Comparison of ENCODE assay signal across 16 cellular contexts in genomic region chr7:107993879-107994278, GRCh38. TPM values are rescaled to one million over a fixed set of nuclear protein-coding genes. Genes with fewer than 3 reads are reported as not detected.
DNase-seq lines count a peak whose midpoint lies in the region; ATAC-seq and TF ChIP-seq lines count a peak whose summit lies in the region.
"Had no signal": no experiment of that assay in that cellular context is flagged by ENCODE, and none has a peak within 500 bp of the region (broad histone marks: within the 10 kb centered on the region; RNA-seq: fewer than 3 reads in every experiment).

No MANE protein-coding gene starts in this region.

- no peaks in the 10 kb centered on the region for H3K9me3 ChIP-seq in IMR-90 (ENCODE audit: control insufficient read depth, insufficient read depth, low read length)
- H3K9me3 ChIP-seq in RWPE2 (ENCODE audit: severe bottlenecking) = no peaks in the 10 kb centered on the region
- H3K9me3 ChIP-seq in left ventricle myocardium inferior (replicated peaks) = no peaks in the 10 kb centered on the region

- no peak overlapping the region for H3K23ac ChIP-seq in IMR-90 (ENCODE audit: low read depth, low read length)

- H4K5ac ChIP-seq in IMR-90 (ENCODE audit: low read depth, low read length) = no peak overlapping the region

- peaks cover 22% of the 10 kb centered on the region for H3K4me1 ChIP-seq in IMR-90 (ENCODE audit: control insufficient read depth, insufficient read depth, low read length)
- peaks cover 46% of the 10 kb centered on the region for H3K4me1 ChIP-seq in RWPE2 (ENCODE audit: insufficient read depth, poor library complexity, severe bottlenecking)
- H3K4me1 ChIP-seq in left ventricle myocardium inferior = peaks cover 90% of the 10 kb centered on the region
- peaks cover 22% of the 10 kb centered on the region for H3K4me1 ChIP-seq in rectal smooth muscle tissue (ENCODE audit: control insufficient read depth, insufficient read depth, low read length)

- H2AK9ac ChIP-seq in IMR-90 (replicated peaks; ENCODE audit: low read depth, low read length, poor library complexity) = no peak overlapping the region

- ATAC-seq in IMR-90 (ENCODE audit: low read depth) (no peak), RWPE2 (ENCODE audit: low read depth) (no peak), HG02840 (IDR thresholded peaks at IDR 0.05; ENCODE audit: low FRiP score, unreplicated experiment) (no peak)
- ATAC-seq: HCT116; stimulated activated naive B cell treated with anti-CD40 and anti-IgM and Interleukin-4, amounts not matched to agents 10 μg/mL and 1 μg/mL and 100 μg/mL, for 72 hours had no signal

- H2BK20ac ChIP-seq in IMR-90 (ENCODE audit: low read depth, low read length) = no peak overlapping the region

- TF ChIP-seq CTCF in IMR-90 (conservative IDR thresholded peaks at IDR 0.05; ENCODE audit: low read depth, low read length) (no peak), RWPE2 (IDR thresholded peaks at IDR 0.05; ENCODE audit: poor library complexity, severe bottlenecking) (no peak), left ventricle myocardium inferior (IDR thresholded peaks at IDR 0.05; ENCODE audit: borderline replicate concordance) (no peak), Calu3 (IDR thresholded peaks at IDR 0.05; ENCODE audit: unreplicated experiment) (no peak)

- no peak overlapping the region for H3K56ac ChIP-seq in IMR-90 (ENCODE audit: extremely low read depth, insufficient read depth, low read length)

- no peaks in the 10 kb centered on the region for H3K9me3 Mint-ChIP-seq in Calu3 (ENCODE audit: low read depth, unreplicated experiment)
- H3K9me3 Mint-ChIP-seq in activated naive CD8-positive, alpha-beta T cell treated with anti-CD3 and anti-CD28 coated beads for 36 hours = no peaks in the 10 kb centered on the region
- H3K9me3 Mint-ChIP-seq: endodermal cell; stimulated activated naive B cell treated with anti-CD40 and anti-IgM and Interleukin-4, amounts not matched to agents 10 μg/mL and 1 μg/mL and 100 μg/mL, for 72 hours had no signal

- peaks cover 26% of the 10 kb centered on the region for H4K20me1 ChIP-seq in IMR-90 (ENCODE audit: insufficient read depth, low read length)

- H2AFZ ChIP-seq in IMR-90 (replicated peaks; ENCODE audit: low read length, poor library complexity) = no peak overlapping the region

- BruUV-seq in IMR-90 (replicated peaks; lab: Mats Ljungman, UMichigan) = no TSS peak
- BruUV-seq in Calu3 (replicated peaks; lab: Mats Ljungman, UMichigan) = no TSS peak

- POLR2A ChIA-PET in IMR-90 (lab: Charles Lee; ENCODE audit: unreplicated experiment) = no interaction called here

- H3K27me3 ChIP-seq in IMR-90 (ENCODE audit: control insufficient read depth, insufficient read depth, low read length) = no peaks in the 10 kb centered on the region
- no peaks in the 10 kb centered on the region for H3K27me3 ChIP-seq in RWPE2 (ENCODE audit: insufficient read depth, poor library complexity, severe bottlenecking)
- no peaks in the 10 kb centered on the region for H3K27me3 ChIP-seq in left ventricle myocardium inferior (ENCODE audit: low read depth)
- no peaks in the 10 kb centered on the region for H3K27me3 ChIP-seq in rectal smooth muscle tissue (ENCODE audit: control insufficient read depth, insufficient read depth, low read length)

- dilution Hi-C loops in IMR-90 (cut with HindIII; ENCODE audit: low sequenced_read_pairs, unreplicated experiment) = no loop called here

- WGBS in IMR-90 (ENCODE audit: extremely low coverage in 2 of 2, insufficient read length in 1 of 2), 2 experiments = no CpG with 5 or more reads among the region's 1 CpG

- H3K27ac Mint-ChIP-seq in Calu3 (ENCODE audit: unreplicated experiment) = no peak overlapping the region
- H3K27ac Mint-ChIP-seq in activated naive CD8-positive, alpha-beta T cell treated with anti-CD3 and anti-CD28 coated beads for 36 hours = no peak overlapping the region
- H3K27ac Mint-ChIP-seq: endodermal cell; stimulated activated naive B cell treated with anti-CD40 and anti-IgM and Interleukin-4, amounts not matched to agents 10 μg/mL and 1 μg/mL and 100 μg/mL, for 72 hours had no signal

- H3K9ac ChIP-seq in IMR-90 (ENCODE audit: low read depth, low read length) (no peak overlapping the region), rectal smooth muscle tissue (ENCODE audit: low read length) (no peak overlapping the region)

- intact Hi-C loops in IMR-90 (cut with micrococcal nuclease) (loop anchor here (2.0 kb wide), 1 partner anchor 19 kb away; no protein-coding TSS in a partner anchor), left ventricle myocardium inferior (cut with micrococcal nuclease) (no loop called here), Calu3 (cut with micrococcal nuclease; ENCODE audit: unreplicated experiment) (no loop called here)

- CTCF ChIA-PET in IMR-90 (lab: Yijun Ruan, JAX) = no interaction called here
- CTCF ChIA-PET in Calu3 (lab: Charles Lee) = no interaction called here

- no peak overlapping the region for H3K14ac ChIP-seq in IMR-90 (replicated peaks; ENCODE audit: low read depth, low read length)

- no peak for TF ChIP-seq POLR2A in IMR-90 (IDR thresholded peaks at IDR 0.05; ENCODE audit: low read depth, low read length)

- peaks cover 12% of the 10 kb centered on the region for H3K9me1 ChIP-seq in IMR-90 (ENCODE audit: insufficient read depth, low read length)

- H3K4ac ChIP-seq in IMR-90 (ENCODE audit: low read depth, low read length) = peak overlapping the region; percentile 1; the same call in 1 of the 2 replicates

- H3K79me1 ChIP-seq in IMR-90 (ENCODE audit: low read depth in 1 of 2, low read length in 2 of 2) = peaks cover 14 to 46% of the 10 kb centered on the region in 2 experiments

- H2BK120ac ChIP-seq in IMR-90 (ENCODE audit: low read depth, low read length) = no peak overlapping the region

- 0 out of 3 replicates have a peak overlapping the region, but pooled peaks have one; percentile 18 for H2BK15ac ChIP-seq in IMR-90 (ENCODE audit: low read depth, low read length)

- peaks cover 23% of the 10 kb centered on the region for H3K4me1 Mint-ChIP-seq in Calu3 (ENCODE audit: low read depth, unreplicated experiment)
- peaks cover 2% of the 10 kb centered on the region for H3K4me1 Mint-ChIP-seq in activated naive CD8-positive, alpha-beta T cell treated with anti-CD3 and anti-CD28 coated beads for 36 hours
- H3K4me1 Mint-ChIP-seq: stimulated activated naive B cell treated with anti-CD40 and anti-IgM and Interleukin-4, amounts not matched to agents 10 μg/mL and 1 μg/mL and 100 μg/mL, for 72 hours had no signal

- no peak overlapping the region for H4K8ac ChIP-seq in IMR-90 (ENCODE audit: low read depth in 2 of 2, low read length in 2 of 2)

- DNase-seq in IMR-90 (peak; percentile 46), RWPE2 (ENCODE audit: low spot score) (no peak), left ventricle myocardium inferior (no peak), Calu3 (no peak), G401 (ENCODE audit: low spot score) (no peak)
- DNase-seq in activated naive CD8-positive, alpha-beta T cell treated with anti-CD3 and anti-CD28 coated beads for 36 hours = no peak
- DNase-seq: activated CD4-positive, alpha-beta T cell treated with anti-CD3 and anti-CD28 coated beads for 48 hours; endodermal cell; glutamatergic neuron; posterior cingulate gyrus; stimulated activated CD4-positive, alpha-beta T cell treated with anti-CD3 and anti-CD28 coated beads, Interleukin-4, amount 100 ng/mL, for 24 hours; stimulated activated naive B cell treated with anti-CD40 and anti-IgM and Interleukin-4, amounts not matched to agents 10 μg/mL and 1 μg/mL and 100 μg/mL, for 72 hours had no signal

- H4K91ac ChIP-seq in IMR-90 (ENCODE audit: insufficient read depth, low read depth, low read length) = no peak overlapping the region

- H3K4me3 Mint-ChIP-seq in Calu3 (ENCODE audit: low read depth, unreplicated experiment) = no peak overlapping the region
- no peak overlapping the region for H3K4me3 Mint-ChIP-seq in activated naive CD8-positive, alpha-beta T cell treated with anti-CD3 and anti-CD28 coated beads for 36 hours
- H3K4me3 Mint-ChIP-seq: endodermal cell; stimulated activated naive B cell treated with anti-CD40 and anti-IgM and Interleukin-4, amounts not matched to agents 10 μg/mL and 1 μg/mL and 100 μg/mL, for 72 hours had no signal

- H3K36me3 ChIP-seq in IMR-90 (ENCODE audit: control insufficient read depth, insufficient read depth, low read length) (peaks cover 55% of the 10 kb centered on the region), RWPE2 (ENCODE audit: low read depth) (peaks cover 94% of the 10 kb centered on the region), left ventricle myocardium inferior (peaks cover 42% of the 10 kb centered on the region), rectal smooth muscle tissue (ENCODE audit: control insufficient read depth, insufficient read depth, low read length) (peaks cover 9% of the 10 kb centered on the region)

- no peak overlapping the region for H3K4me3 ChIP-seq in IMR-90 (ENCODE audit: insufficient read depth, low read depth, low read length)
- H3K4me3 ChIP-seq in RWPE2 (ENCODE audit: severe bottlenecking) = no peak overlapping the region
- no peak overlapping the region for H3K4me3 ChIP-seq in left ventricle myocardium inferior
- no peak overlapping the region for H3K4me3 ChIP-seq in rectal smooth muscle tissue (ENCODE audit: low read length)

- no peak overlapping the region for H3K4me2 ChIP-seq in IMR-90 (ENCODE audit: low read depth, low read length)

- no peaks in the 10 kb centered on the region for H3K27me3 Mint-ChIP-seq in Calu3 (ENCODE audit: unreplicated experiment)
- H3K27me3 Mint-ChIP-seq in activated naive CD8-positive, alpha-beta T cell treated with anti-CD3 and anti-CD28 coated beads for 36 hours = peaks cover 78% of the 10 kb centered on the region

- H3K27ac ChIP-seq in IMR-90 (ENCODE audit: insufficient read depth, low read length) (peak overlapping the region; percentile 60; the same call in 1 of the 2 replicates), RWPE2 (ENCODE audit: poor library complexity, severe bottlenecking) (peak overlapping the region; percentile 99), left ventricle myocardium inferior (replicated peaks) (peak overlapping the region; percentile 87), rectal smooth muscle tissue (ENCODE audit: low read depth, low read length) (peak overlapping the region; percentile 42)

- H2BK5ac ChIP-seq in IMR-90 (ENCODE audit: low read depth, low read length, poor library complexity, severe bottlenecking) = no peak overlapping the region

- no peak for TF ChIP-seq RAD21 in IMR-90 (IDR thresholded peaks at IDR 0.05; ENCODE audit: low read length)

- in situ Hi-C loops in IMR-90 (cut with MboI; ENCODE audit: low sequenced_read_pairs) = no loop called here
- in situ Hi-C loops in G401 (cut with HindIII; ENCODE audit: low sequenced_read_pairs) = no loop called here

- H3K36me3 Mint-ChIP-seq in Calu3 (ENCODE audit: insufficient read depth, unreplicated experiment) = peaks cover 32% of the 10 kb centered on the region
- H3K36me3 Mint-ChIP-seq in activated naive CD8-positive, alpha-beta T cell treated with anti-CD3 and anti-CD28 coated beads for 36 hours = no peaks in the 10 kb centered on the region
- H3K36me3 Mint-ChIP-seq: stimulated activated naive B cell treated with anti-CD40 and anti-IgM and Interleukin-4, amounts not matched to agents 10 μg/mL and 1 μg/mL and 100 μg/mL, for 72 hours had no signal

- H2AK5ac ChIP-seq in IMR-90 (ENCODE audit: low read depth, low read length) = peak overlapping the region; percentile 61; the same call in 1 of the 2 replicates

- H3K18ac ChIP-seq in IMR-90 (ENCODE audit: low read depth, low read length) = no peak overlapping the region; the same call in 1 of the 2 replicates

RNA-seq across cellular contexts. Expression of gene LAMB1, which starts 9.1 kb away (rescaled TPM):
- total RNA-seq in IMR-90 (2012; rRNA removed) (117 TPM in 2 replicates), left ventricle myocardium inferior (60.0 TPM), Calu3 (2022) (181 and 240 TPM in 2 replicates)
- 97.5 and 114 TPM in 2 replicates for polyA plus RNA-seq in IMR-90 (2012; rRNA removed)
- 83.3 and 90.8 TPM in 2 replicates for polyA plus RNA-seq in IMR-90 (2012; cell fraction: cytosol; rRNA removed)
- polyA plus RNA-seq in IMR-90 (2012; cell fraction: nucleus; rRNA removed; ENCODE audit: low replicate concordance) = 304 and 403 TPM in 2 replicates
- 4.3 and 5.9 TPM in 2 replicates for total RNA-seq in G401 (2014; rRNA removed; shearing (Covaris generic))
- total RNA-seq in activated naive CD8-positive, alpha-beta T cell treated with anti-CD3 and anti-CD28 coated beads for 36 hours = under 1 TPM; 0.16 to 0.32 TPM
- total RNA-seq: T-helper 1 cell treated with Interleukin-12 subunit alpha and Interleukin-12 subunit beta and Interleukin-4 antibody, amounts not matched to agents 30 ng/mL and 1 ng/mL, for 36 hours had no signal

Comparison
In these comparisons a context has a peak if more than half of its experiments do, and no peak if none do; other contexts are left out.
1. H3K27ac ChIP-seq: peak in every context shown above with its lines; median percentile 99 in RWPE2; 87 in left ventricle myocardium inferior; 60 in IMR-90; 42 in rectal smooth muscle tissue.